1 cellular context compared by ENCODE assay signal in genomic region chr20:23244916-23245552, GRCh38.
TF ChIP-seq lines count a peak whose summit lies in the region.

No MANE protein-coding gene starts in this region.

TF ChIP-seq in H1, 55 proteins besides CTCF, POLR2A, EP300 and RAD21 (continued from another document):
- no peak for TF ChIP-seq EGR1 (IDR thresholded peaks at IDR 0.05; ENCODE audit: borderline replicate concordance, low read depth, low read length)
- TF ChIP-seq NRF1 (IDR thresholded peaks at IDR 0.05; ENCODE audit: low read depth, low read length): no peak
- TF ChIP-seq EZH2 (IDR thresholded peaks at IDR 0.05; ENCODE audit: low read depth, low read length, severe bottlenecking): no peak
- no peak for TF ChIP-seq GTF2F1 (IDR thresholded peaks at IDR 0.05; ENCODE audit: borderline replicate concordance, low read depth, low read length)
- TF ChIP-seq CHD1 (IDR thresholded peaks at IDR 0.05; ENCODE audit: low read depth, low read length): no peak
- no peak for TF ChIP-seq BACH1 (IDR thresholded peaks at IDR 0.05; ENCODE audit: low read length)
- TF ChIP-seq YY1 (IDR thresholded peaks at IDR 0.05; ENCODE audit: low read depth, low read length): no peak
TF ChIP-seq in H1: peak in this region for 0.
